31 cellular contexts compared by ENCODE assay signal in genomic region chr5:45725537-45725936, GRCh38. TPM values are rescaled to one million over a fixed set of nuclear protein-coding genes. Genes with fewer than 3 reads are reported as not detected.
"Had no signal": no experiment of that assay in that cellular context is flagged by ENCODE, and none has a peak within 500 bp of the region (broad histone marks: within the 10 kb centered on the region; RNA-seq: fewer than 3 reads in every experiment).

No MANE protein-coding gene starts in this region.

- ATAC-seq: activated CD8-positive, alpha-beta memory T cell treated with anti-CD3 and anti-CD28 coated beads, Interleukin-2, amount 10 ng/mL, durations not matched to agents 7 days and 5 days; activated CD8-positive, alpha-beta T cell treated with anti-CD3 and anti-CD28 coated beads, Interleukin-2, amount 10 ng/mL, durations not matched to agents 7 days and 5 days; activated naive CD8-positive, alpha-beta T cell treated with anti-CD3 and anti-CD28 coated beads, Interleukin-2, amount 50 U/mL, for 24 hours had no signal

- H3K27me3 ChIP-seq: ascending aorta, cardiac muscle cell had no signal

- DNase-seq: activated B cell treated with CpG ODN at 0.5 μM for 24 hours; activated CD4-positive, alpha-beta memory T cell treated with anti-CD3 and anti-CD28 coated beads, Interleukin-2, amount 10 ng/mL, durations not matched to agents 7 days and 5 days; activated CD4-positive, alpha-beta T cell treated with anti-CD3 and anti-CD28 coated beads for 48 hours; activated CD4-positive, alpha-beta T cell treated with anti-CD3 and anti-CD28 coated beads, Interleukin-2, amount 10 ng/mL, durations not matched to agents 7 days and 5 days; activated CD4-positive, alpha-beta T cell treated with anti-CD3 and anti-CD28 coated beads, Interleukin-2, amount 50 U/mL, for 48 hours; activated CD4-positive, CD25-positive, alpha-beta regulatory T cell treated with anti-CD3 and anti-CD28 coated beads, Interleukin-2, amount 50 U/mL, for 72 hours; activated CD8-positive, alpha-beta memory T cell treated with anti-CD3 and anti-CD28 coated beads for 24 hours; activated CD8-positive, alpha-beta memory T cell treated with anti-CD3 and anti-CD28 coated beads, Interleukin-2, amount 10 ng/mL, durations not matched to agents 7 days and 5 days; activated CD8-positive, alpha-beta memory T cell treated with anti-CD3 and anti-CD28 coated beads, Interleukin-2, amount 50 U/mL, for 48 hours; activated CD8-positive, alpha-beta T cell treated with anti-CD3 and anti-CD28 coated beads, Interleukin-2, amount 10 ng/mL, durations not matched to agents 7 days and 5 days; activated effector memory CD4-positive, alpha-beta T cell treated with Interleukin-2 at 50 U/mL for 16 hours; activated gamma-delta T cell; activated naive CD4-positive, alpha-beta T cell treated with anti-CD3 and anti-CD28 coated beads, Interleukin-2, amount 10 ng/mL, durations not matched to agents 7 days and 5 days; activated naive CD4-positive, alpha-beta T cell treated with Interleukin-2 at 50 U/mL for 16 hours; activated naive CD8-positive, alpha-beta T cell treated with anti-CD3 and anti-CD28 coated beads, Interleukin-2, amount 10 ng/mL, durations not matched to agents 7 days and 5 days; activated naive CD8-positive, alpha-beta T cell treated with anti-CD3 and anti-CD28 coated beads, Interleukin-2, amount 50 U/mL, for 24 hours; activated T-cell treated with anti-CD3 and anti-CD28 coated beads, Interleukin-2, amount 50 U/mL, for 24 hours; activated T-cell treated with anti-CD3 and anti-CD28 coated beads, Interleukin-2, amount 50 U/mL, for 48 hours; amygdala; anterior cingulate cortex; caudate nucleus; cerebellar nuclear complex; T-helper 2 cell; T-helper 9 cell had no signal

- H3K4me3 ChIP-seq: ascending aorta, cardiac muscle cell had no signal

- H3K27ac ChIP-seq: ascending aorta, cardiac muscle cell, VCaP had no signal

- H3K36me3 ChIP-seq: ascending aorta, cardiac muscle cell had no signal

- FAIRE-seq: bronchial epithelial cell, TTC549 had no signal

- H3K4me1 ChIP-seq: ascending aorta had no signal

- H3K9me3 ChIP-seq: ascending aorta had no signal

RNA-seq across cellular contexts. Expression of gene HCN1, which starts 29.4 kb away (rescaled TPM):
- total RNA-seq: activated B cell treated with CpG ODN at 0.5 μM for 24 hours; activated CD4-positive, alpha-beta memory T cell treated with anti-CD3 and anti-CD28 coated beads, Interleukin-2, amount 10 ng/mL, durations not matched to agents 7 days and 5 days; activated CD4-positive, alpha-beta T cell treated with anti-CD3 and anti-CD28 coated beads, Interleukin-2, amount 10 ng/mL, durations not matched to agents 7 days and 5 days; activated CD8-positive, alpha-beta memory T cell treated with anti-CD3 and anti-CD28 coated beads, Interleukin-2, amount 10 ng/mL, durations not matched to agents 7 days and 5 days; activated CD8-positive, alpha-beta T cell treated with anti-CD3 and anti-CD28 coated beads, Interleukin-2, amount 10 ng/mL, durations not matched to agents 7 days and 5 days; activated naive CD8-positive, alpha-beta T cell treated with anti-CD3 and anti-CD28 coated beads, Interleukin-2, amount 10 ng/mL, durations not matched to agents 7 days and 5 days; activated T-helper 2 cell treated with anti-CD3 and anti-CD28 coated beads, Interferon-gamma antibody, Interleukin-2, Interleukin-4, amounts not matched to agents 10 μg/mL and 5 μg/mL and 100 μg/mL, durations not matched to agents 14 hours and 24 hours and 36 hours; ascending aorta; bronchial epithelial cell; chondrocyte had no signal
